Comparison of ENCODE assay signal across 27 cellular contexts in the genomic region with DNA sequence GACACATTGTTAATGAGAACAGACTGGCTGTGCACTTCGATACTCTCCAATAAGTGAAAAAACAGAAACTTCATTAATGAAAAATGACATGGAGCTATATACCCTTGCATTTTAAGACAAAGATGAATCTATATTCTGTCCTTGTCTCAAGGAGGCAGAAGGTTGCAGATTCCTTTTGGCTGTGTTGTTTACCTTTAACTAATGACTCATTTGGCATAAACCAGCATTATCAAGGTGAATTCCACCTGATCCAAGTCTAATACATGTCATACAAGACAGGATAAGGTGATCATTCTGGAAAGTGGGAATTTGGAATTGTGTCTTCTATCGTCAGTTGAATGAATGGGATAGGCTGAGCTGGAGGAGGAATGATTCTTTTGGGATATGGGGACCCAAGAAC.
"Had no signal": no experiment of that assay in that cellular context is flagged by ENCODE, and none has a peak within 500 bp of the region (broad histone marks: within the 10 kb centered on the region; RNA-seq: fewer than 3 reads in every experiment).

No MANE protein-coding gene starts in this region.

- H3K36me3 Mint-ChIP-seq: natural killer cell; stimulated activated effector memory CD8-positive, alpha-beta T cell treated with anti-CD3 and anti-CD28 coated beads, Interleukin-12 subunit alpha, Interleukin-12 subunit beta, amount 100 ng/mL, for 72 hours had no signal

- H3K27me3 ChIP-seq: gastrocnemius medialis, hepatocyte, neutrophil, pancreas, stomach, thyroid gland had no signal

- H3K4me1 ChIP-seq: pancreas, thyroid gland had no signal

- H3K4me1 Mint-ChIP-seq: natural killer cell; stimulated activated effector memory CD8-positive, alpha-beta T cell treated with anti-CD3 and anti-CD28 coated beads, Interleukin-12 subunit alpha, Interleukin-12 subunit beta, amount 100 ng/mL, for 72 hours had no signal

- ATAC-seq: effector memory CD8-positive, alpha-beta T cell; esophagus mucosa; gastrocnemius medialis; natural killer cell; pancreas; sciatic nerve; stimulated activated effector memory CD8-positive, alpha-beta T cell treated with anti-CD3 and anti-CD28 coated beads, Interleukin-12 subunit alpha, Interleukin-12 subunit beta, amount 100 ng/mL, for 72 hours had no signal

- H3K4me3 Mint-ChIP-seq: effector memory CD8-positive, alpha-beta T cell; natural killer cell; stimulated activated effector memory CD8-positive, alpha-beta T cell treated with anti-CD3 and anti-CD28 coated beads, Interleukin-12 subunit alpha, Interleukin-12 subunit beta, amount 100 ng/mL, for 72 hours had no signal

- H3K9me3 Mint-ChIP-seq: effector memory CD8-positive, alpha-beta T cell had no signal

- FAIRE-seq: endometrium, kidney had no signal

- DNase-seq: cerebellar nuclear complex; cortex of kidney; effector memory CD8-positive, alpha-beta T cell; foreskin fibroblast; gastrocnemius medialis; head of caudate nucleus; kidney; left cardiac atrium; left ventricle myocardium superior; lower lobe of right lung; natural killer cell; pancreas; stimulated activated CD4-positive, alpha-beta T cell treated with anti-CD3 and anti-CD28 coated beads, Interleukin-12 subunit alpha, Interleukin-12 subunit beta, amount 100 ng/mL, for 4 hours; stimulated activated CD4-positive, alpha-beta T cell treated with anti-CD3 and anti-CD28 coated beads, Interleukin-1b, Interleukin-23, amount 100 ng/mL, for 48 hours; stimulated activated CD4-positive, alpha-beta T cell treated with anti-CD3 and anti-CD28 coated beads, Interleukin-4, amount 100 ng/mL, for 24 hours; stimulated activated naive CD4-positive, alpha-beta T cell treated with Interleukin-2 at 50 U/mL for 16 hours; stomach; thyroid gland; trophoblast cell had no signal

- H3K9me3 ChIP-seq: gastrocnemius medialis, lower lobe of right lung, neutrophil, pancreas, stomach, thyroid gland had no signal

- H3K4me3 ChIP-seq: gastrocnemius medialis, hepatocyte, pancreas, smooth muscle cell, stomach, thyroid gland had no signal

- H3K27ac Mint-ChIP-seq: effector memory CD8-positive, alpha-beta T cell; natural killer cell; stimulated activated effector memory CD8-positive, alpha-beta T cell treated with anti-CD3 and anti-CD28 coated beads, Interleukin-12 subunit alpha, Interleukin-12 subunit beta, amount 100 ng/mL, for 72 hours had no signal

- H3K27ac ChIP-seq: epithelial cell of prostate, gastrocnemius medialis, hepatocyte, lower lobe of right lung, neutrophil, pancreas, stomach, thyroid gland had no signal

- H3K27me3 Mint-ChIP-seq: effector memory CD8-positive, alpha-beta T cell had no signal

- H3K36me3 ChIP-seq: gastrocnemius medialis, lower lobe of right lung, neutrophil, pancreas, stomach, thyroid gland had no signal
